ENCODE assay signal across 22 cellular contexts in the genomic region with DNA sequence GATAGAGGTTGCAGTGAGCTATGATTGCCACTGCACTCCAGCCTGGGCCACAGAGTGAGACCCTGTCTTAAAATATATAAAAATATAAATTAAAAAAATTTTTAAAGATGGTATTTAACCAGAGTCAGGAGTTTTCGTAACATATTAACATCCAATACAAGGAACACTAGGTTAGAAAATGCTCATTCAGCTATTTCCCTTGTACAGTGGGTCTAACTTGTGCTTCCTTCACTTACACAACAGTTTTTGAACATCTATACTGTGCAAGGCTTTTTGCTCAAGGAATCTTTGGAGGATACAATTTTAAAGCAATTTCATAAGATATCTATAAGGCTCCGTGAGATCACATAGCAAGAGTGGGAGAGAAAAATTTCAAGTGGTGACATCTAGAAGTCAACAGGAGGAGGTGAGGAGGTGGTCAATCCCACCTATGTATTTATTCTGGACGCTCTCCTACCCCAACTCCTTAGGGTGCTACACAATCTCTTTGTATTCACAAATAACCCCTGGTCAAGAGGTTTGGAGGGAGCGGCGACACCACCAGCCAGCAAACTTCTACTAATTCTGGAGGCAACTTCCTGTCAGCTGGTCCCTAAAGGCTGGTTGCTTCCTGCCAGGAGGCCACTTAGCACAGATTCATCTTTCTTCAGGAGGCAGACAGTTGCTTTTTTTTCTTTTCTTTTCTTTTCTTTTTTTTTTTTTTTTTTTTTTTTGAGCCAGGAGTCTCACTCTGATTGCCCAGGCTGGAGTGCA. TPM values are rescaled to one million over a fixed set of nuclear protein-coding genes. Genes with fewer than 3 reads are reported as not detected.
DNase-seq lines count a peak whose midpoint lies in the region; ATAC-seq and TF ChIP-seq lines count a peak whose summit lies in the region.
"Had no signal": no experiment of that assay in that cellular context is flagged by ENCODE, and none has a peak within 500 bp of the region (broad histone marks: within the 10 kb centered on the region; RNA-seq: fewer than 3 reads in every experiment).

No MANE protein-coding gene starts in this region.

- no peaks in the 10 kb centered on the region for H3K9me3 ChIP-seq in HUES48 (ENCODE audit: control insufficient read depth, insufficient read depth, low read length)
- H3K9me3 ChIP-seq: adrenal gland, neutrophil, right atrium auricular region, suprapubic skin had no signal

- no peaks in the 10 kb centered on the region for H3K27me3 ChIP-seq in HUES48 (ENCODE audit: control insufficient read depth, insufficient read depth, low read length)
- H3K27me3 ChIP-seq: adrenal gland, neutrophil, right atrium auricular region, suprapubic skin had no signal

- no peaks in the 10 kb centered on the region for H3K9me3 Mint-ChIP-seq in stimulated activated naive CD8-positive, alpha-beta T cell treated with anti-CD3 and anti-CD28 coated beads, Interleukin-15, Interleukin-2, amounts not matched to agents 100 ng/mL and 50 ng/mL, for 24 hours
- no peaks in the 10 kb centered on the region for H3K9me3 Mint-ChIP-seq in stimulated activated naive CD8-positive, alpha-beta T cell treated with anti-CD3 and anti-CD28 coated beads, Interleukin-15, amount 100 ng/mL, for 72 hours
- H3K9me3 Mint-ChIP-seq in T-helper 2 cell treated with Interferon-gamma antibody and Interleukin-4, amounts not matched to agents 5 μg/mL and 100 μg/mL, for 36 hours, result no peaks in the 10 kb centered on the region
- H3K9me3 Mint-ChIP-seq in type B pancreatic cell, result no peaks in the 10 kb centered on the region

- H3K4me3 ChIP-seq in HUES48 (ENCODE audit: low read depth, low read length), result no peak overlapping the region
- H3K4me3 ChIP-seq: adrenal gland, right atrium auricular region, suprapubic skin had no signal

- H3K9ac ChIP-seq in HUES48 (ENCODE audit: low read depth, low read length), result 0 out of 2 replicates have a peak overlapping the region, but pooled peaks have one; percentile 24

- H3K36me3 ChIP-seq in HUES48 (ENCODE audit: control insufficient read depth, insufficient read depth, low read length), result peaks cover 10% of the 10 kb centered on the region
- H3K36me3 ChIP-seq: adrenal gland, neutrophil, right atrium auricular region, suprapubic skin, WERI-Rb-1 had no signal

- peaks cover 13% of the 10 kb centered on the region; the same call in 1 of the 2 replicates for H3K4me1 ChIP-seq in HUES48 (ENCODE audit: control insufficient read depth, insufficient read depth, low read length)

- H3K27ac ChIP-seq in HUES48 (ENCODE audit: low read depth, low read length), result no peak overlapping the region
- H3K27ac ChIP-seq: adrenal gland, neutrophil, right atrium auricular region, suprapubic skin, WERI-Rb-1 had no signal

- no peak overlapping the region for H3K4me3 Mint-ChIP-seq in stimulated activated naive CD8-positive, alpha-beta T cell treated with anti-CD3 and anti-CD28 coated beads, Interleukin-15, Interleukin-2, amounts not matched to agents 100 ng/mL and 50 ng/mL, for 24 hours
- H3K4me3 Mint-ChIP-seq in stimulated activated naive CD8-positive, alpha-beta T cell treated with anti-CD3 and anti-CD28 coated beads, Interleukin-15, amount 100 ng/mL, for 72 hours, result peak overlapping the region in 1 of 2 donors; percentile 31
- H3K4me3 Mint-ChIP-seq in T-helper 2 cell treated with Interferon-gamma antibody and Interleukin-4, amounts not matched to agents 5 μg/mL and 100 μg/mL, for 36 hours, result peak overlapping the region; percentile 10
- no peak overlapping the region for H3K4me3 Mint-ChIP-seq in type B pancreatic cell

- no peak for ATAC-seq in stimulated activated naive CD8-positive, alpha-beta T cell treated with anti-CD3 and anti-CD28 coated beads, Interleukin-15, amount 100 ng/mL, for 72 hours
- ATAC-seq: HCT116 had no signal

- TF ChIP-seq CTCF in type B pancreatic cell (conservative IDR thresholded peaks at IDR 0.05), result no peak

- DNase-seq in stimulated activated naive CD8-positive, alpha-beta T cell treated with anti-CD3 and anti-CD28 coated beads, Interleukin-15, amount 100 ng/mL, for 72 hours, result no peak
- DNase-seq in T-helper 2 cell treated with Interferon-gamma antibody and Interleukin-4, amounts not matched to agents 5 μg/mL and 100 μg/mL, for 36 hours (ENCODE audit: low spot score), result no peak
- DNase-seq in type B pancreatic cell (ENCODE audit: extremely low spot score, unreplicated experiment), result no peak
- DNase-seq in HPDE6-E6E7 (ENCODE audit: extremely low spot score), result no peak
- no peak for DNase-seq in stimulated activated CD4-positive, alpha-beta T cell treated with anti-CD3 and anti-CD28 coated beads, Interleukin-12 subunit alpha, Interleukin-12 subunit beta, amount 100 ng/mL, for 4 hours
- no peak for DNase-seq in SW 1271 (lab: John Stamatoyannopoulos, UW)
- DNase-seq: adrenal gland; DMS53; effector CD4-positive, alpha-beta T cell; hippocampal formation; kidney glomerular epithelial cell; midbrain; NCI-H2029; NCI-H524; stimulated activated CD4-positive, alpha-beta T cell treated with anti-CD3 and anti-CD28 coated beads, Interleukin-1b, Interleukin-23, amount 100 ng/mL, for 48 hours; WERI-Rb-1 had no signal

- H3K27ac Mint-ChIP-seq in stimulated activated naive CD8-positive, alpha-beta T cell treated with anti-CD3 and anti-CD28 coated beads, Interleukin-15, Interleukin-2, amounts not matched to agents 100 ng/mL and 50 ng/mL, for 24 hours, result peak overlapping the region; percentile 14
- H3K27ac Mint-ChIP-seq in stimulated activated naive CD8-positive, alpha-beta T cell treated with anti-CD3 and anti-CD28 coated beads, Interleukin-15, amount 100 ng/mL, for 72 hours, result peak overlapping the region in 1 of 2 donors; percentile 85
- H3K27ac Mint-ChIP-seq in T-helper 2 cell treated with Interferon-gamma antibody and Interleukin-4, amounts not matched to agents 5 μg/mL and 100 μg/mL, for 36 hours, result peak overlapping the region; percentile 8
- H3K27ac Mint-ChIP-seq in type B pancreatic cell, result peak overlapping the region; percentile 35

- peaks cover 19% of the 10 kb centered on the region for H3K36me3 Mint-ChIP-seq in stimulated activated naive CD8-positive, alpha-beta T cell treated with anti-CD3 and anti-CD28 coated beads, Interleukin-15, Interleukin-2, amounts not matched to agents 100 ng/mL and 50 ng/mL, for 24 hours (ENCODE audit: low read depth)
- H3K36me3 Mint-ChIP-seq in T-helper 2 cell treated with Interferon-gamma antibody and Interleukin-4, amounts not matched to agents 5 μg/mL and 100 μg/mL, for 36 hours (ENCODE audit: low read depth), result peaks cover 21% of the 10 kb centered on the region
- peaks cover 45% of the 10 kb centered on the region for H3K36me3 Mint-ChIP-seq in type B pancreatic cell

- no peaks in the 10 kb centered on the region for H3K27me3 Mint-ChIP-seq in stimulated activated naive CD8-positive, alpha-beta T cell treated with anti-CD3 and anti-CD28 coated beads, Interleukin-15, Interleukin-2, amounts not matched to agents 100 ng/mL and 50 ng/mL, for 24 hours
- H3K27me3 Mint-ChIP-seq in stimulated activated naive CD8-positive, alpha-beta T cell treated with anti-CD3 and anti-CD28 coated beads, Interleukin-15, amount 100 ng/mL, for 72 hours, result no peaks in the 10 kb centered on the region
- H3K27me3 Mint-ChIP-seq in T-helper 2 cell treated with Interferon-gamma antibody and Interleukin-4, amounts not matched to agents 5 μg/mL and 100 μg/mL, for 36 hours (ENCODE audit: low read depth), result no peaks in the 10 kb centered on the region
- H3K27me3 Mint-ChIP-seq in type B pancreatic cell, result no peaks in the 10 kb centered on the region

- H3K4me1 Mint-ChIP-seq in stimulated activated naive CD8-positive, alpha-beta T cell treated with anti-CD3 and anti-CD28 coated beads, Interleukin-15, Interleukin-2, amounts not matched to agents 100 ng/mL and 50 ng/mL, for 24 hours (ENCODE audit: low read depth), result peaks cover 31% of the 10 kb centered on the region
- peaks cover 26% of the 10 kb centered on the region for H3K4me1 Mint-ChIP-seq in stimulated activated naive CD8-positive, alpha-beta T cell treated with anti-CD3 and anti-CD28 coated beads, Interleukin-15, amount 100 ng/mL, for 72 hours
- peaks cover 16% of the 10 kb centered on the region for H3K4me1 Mint-ChIP-seq in T-helper 2 cell treated with Interferon-gamma antibody and Interleukin-4, amounts not matched to agents 5 μg/mL and 100 μg/mL, for 36 hours (ENCODE audit: low read depth)
- peaks cover 9% of the 10 kb centered on the region for H3K4me1 Mint-ChIP-seq in type B pancreatic cell (ENCODE audit: unreplicated experiment)

RNA-seq across cellular contexts. Expression of a gene that starts 22.2 kb away (rescaled TPM):
- 52.1 and 240 TPM in 2 replicates for total RNA-seq in type B pancreatic cell (ENCODE audit: low replicate concordance)
